Comparison of ENCODE assay signal across 8 cellular contexts in genomic region chr6:11275598-11275997, GRCh38. TPM values are rescaled to one million over a fixed set of nuclear protein-coding genes. Genes with fewer than 3 reads are reported as not detected.
DNase-seq lines count a peak whose midpoint lies in the region; ATAC-seq and TF ChIP-seq lines count a peak whose summit lies in the region.

No MANE protein-coding gene starts in this region.

- intact Hi-C loops in Caco-2 (cut with micrococcal nuclease; ENCODE audit: unreplicated experiment), result loop anchor here (1.0 to 5.0 kb wide), 2 partner anchors 43 to 222 kb away; partner anchors contain the start of gene NEDD9
- intact Hi-C loops in stomach (cut with DNase I; ENCODE audit: low total_unique reads), result no loop called here

- TF ChIP-seq EP300 in stomach (IDR thresholded peaks at IDR 0.05), result no peak

- no peak for TF ChIP-seq POLR2A in stomach (IDR thresholded peaks at IDR 0.05)

- H3K36me3 ChIP-seq in Caco-2 (ENCODE audit: control insufficient read depth, insufficient read depth, low read length), result no peaks in the 10 kb centered on the region
- H3K36me3 ChIP-seq in stomach, result no peaks in the 10 kb centered on the region

- POLR2A ChIA-PET in Caco-2 (lab: Charles Lee), result interaction anchor here (0.5 to 1.1 kb wide), 2 partner anchors 43 to 210 kb away, joined by 7 to 11 read pairs; partner anchors contain the start of gene NEDD9
- POLR2A ChIA-PET in HEK293T (lab: Yijun Ruan, JAX), result no interaction called here

- ATAC-seq in GM19351 (IDR thresholded peaks at IDR 0.05; ENCODE audit: unreplicated experiment) (peak; percentile 55), HG03280 (IDR thresholded peaks at IDR 0.05; ENCODE audit: unreplicated experiment) (peak; percentile 59)

- CTCF ChIA-PET in Caco-2 (lab: Charles Lee) (interaction anchor here (1.1 kb wide), 1 partner anchor 92 kb away, joined by 3 read pairs; no protein-coding TSS in a partner anchor), HEK293T (lab: Yijun Ruan, JAX) (no interaction called here)

- BruUV-seq in Caco-2 (replicated peaks; lab: Mats Ljungman, UMichigan), result no TSS peak

- H3K27me3 ChIP-seq in Caco-2 (replicated peaks; ENCODE audit: control insufficient read depth, insufficient read depth, low read length) (no peaks in the 10 kb centered on the region; the same call in 1 of the 2 replicates), stomach (no peaks in the 10 kb centered on the region)

- peaks cover 41% of the 10 kb centered on the region for H3K4me1 ChIP-seq in Caco-2
- peaks cover 36 to 65% (median 49%) of the 10 kb centered on the region in 4 donors for H3K4me1 ChIP-seq in stomach

- DNase-seq in Caco-2 (peak; percentile 66 to 72), stomach (no peak), NCI-H510A (lab: John Stamatoyannopoulos, UW) (no peak), NCI-H345 (lab: John Stamatoyannopoulos, UW) (no peak), HEK293T (ENCODE audit: extremely low spot score) (no peak)

- WGBS in stomach, 5 donors, result 14 to 28% (median 27%) methylated on average over 4 of the region's 4 CpGs

- peak overlapping the region in 3 of 5 donors; percentile 3 to 57 (median 53) for H3K27ac ChIP-seq in stomach

- peak overlapping the region; percentile 62 for H3K4me3 Mint-ChIP-seq in Caco-2 (ENCODE audit: unreplicated experiment)
- no peak overlapping the region for H3K4me3 Mint-ChIP-seq in activated naive CD4-positive, alpha-beta T cell treated with anti-CD3 and anti-CD28 coated beads, Interleukin-2, amount 50 U/mL, for 24 hours

- no peaks in the 10 kb centered on the region for H3K27me3 Mint-ChIP-seq in Caco-2 (ENCODE audit: insufficient read depth, unreplicated experiment)
- H3K27me3 Mint-ChIP-seq in activated naive CD4-positive, alpha-beta T cell treated with anti-CD3 and anti-CD28 coated beads, Interleukin-2, amount 50 U/mL, for 24 hours, result no peaks in the 10 kb centered on the region

- H3K9me3 Mint-ChIP-seq in Caco-2 (ENCODE audit: unreplicated experiment), result no peaks in the 10 kb centered on the region
- no peaks in the 10 kb centered on the region for H3K9me3 Mint-ChIP-seq in activated naive CD4-positive, alpha-beta T cell treated with anti-CD3 and anti-CD28 coated beads, Interleukin-2, amount 50 U/mL, for 24 hours

- H3K4me3 ChIP-seq in Caco-2 (ENCODE audit: low read depth, low read length) (no peak overlapping the region), stomach (no peak overlapping the region)

- H3K36me3 Mint-ChIP-seq in Caco-2 (ENCODE audit: insufficient read depth, unreplicated experiment), result no peaks in the 10 kb centered on the region
- peaks cover 24% of the 10 kb centered on the region for H3K36me3 Mint-ChIP-seq in activated naive CD4-positive, alpha-beta T cell treated with anti-CD3 and anti-CD28 coated beads, Interleukin-2, amount 50 U/mL, for 24 hours

- H3K27ac Mint-ChIP-seq in Caco-2 (ENCODE audit: unreplicated experiment), result peak overlapping the region; percentile 74
- H3K27ac Mint-ChIP-seq in activated naive CD4-positive, alpha-beta T cell treated with anti-CD3 and anti-CD28 coated beads, Interleukin-2, amount 50 U/mL, for 24 hours, result peak overlapping the region; percentile 68

- H3K4me1 Mint-ChIP-seq in Caco-2 (ENCODE audit: low read depth, unreplicated experiment), result peaks cover 42% of the 10 kb centered on the region
- H3K4me1 Mint-ChIP-seq in activated naive CD4-positive, alpha-beta T cell treated with anti-CD3 and anti-CD28 coated beads, Interleukin-2, amount 50 U/mL, for 24 hours, result peaks cover 45% of the 10 kb centered on the region

- no peaks in the 10 kb centered on the region for H3K9me3 ChIP-seq in Caco-2
- H3K9me3 ChIP-seq in stomach, result no peaks in the 10 kb centered on the region

- TF ChIP-seq CTCF in Caco-2 (IDR thresholded peaks at IDR 0.05; ENCODE audit: insufficient read depth in 1 of 2, low read depth in 1 of 2, low read length in 1 of 2, severe bottlenecking in 1 of 2, unreplicated experiment in 1 of 2), result no peak
- no peak for TF ChIP-seq CTCF in stomach (IDR thresholded peaks at IDR 0.05)

TF ChIP-seq in HEK293T, 16 proteins besides CTCF, POLR2A, EP300 and RAD21:
- TF ChIP-seq HDGF (IDR thresholded peaks at IDR 0.05; ENCODE audit: borderline replicate concordance), result no peak
- TF ChIP-seq PKNOX1 (IDR thresholded peaks at IDR 0.05), result no peak
- no peak for TF ChIP-seq NFRKB (IDR thresholded peaks at IDR 0.05)
- no peak for TF ChIP-seq BHLHE40 (IDR thresholded peaks at IDR 0.05; ENCODE audit: borderline replicate concordance)
- no peak for TF ChIP-seq FOXA1 (IDR thresholded peaks at IDR 0.05)
TF ChIP-seq in HEK293T: peak in this region for 0.

RNA-seq across cellular contexts. Expression of gene NEDD9, which starts 43.1 kb away (rescaled TPM):
- total RNA-seq in Caco-2 (2022) (33.2 and 36.2 TPM in 2 replicates), stomach (10 to 100 TPM; 11.3 to 97.9 (median 48.2) TPM)
- polyA plus RNA-seq in stomach, result 10 to 100 TPM in 1 of 3 donors, 1 to 10 TPM in 2; 4.2 to 19.6 (median 9.2) TPM

Comparison
In these comparisons a context has a peak if more than half of its experiments do, and no peak if none do; other contexts are left out.
1. DNase-seq: peak in Caco-2 (2 of 2); none in stomach (single experiment), NCI-H510A (single experiment), NCI-H345 (single experiment) and HEK293T (single experiment).